In the genomic region with DNA sequence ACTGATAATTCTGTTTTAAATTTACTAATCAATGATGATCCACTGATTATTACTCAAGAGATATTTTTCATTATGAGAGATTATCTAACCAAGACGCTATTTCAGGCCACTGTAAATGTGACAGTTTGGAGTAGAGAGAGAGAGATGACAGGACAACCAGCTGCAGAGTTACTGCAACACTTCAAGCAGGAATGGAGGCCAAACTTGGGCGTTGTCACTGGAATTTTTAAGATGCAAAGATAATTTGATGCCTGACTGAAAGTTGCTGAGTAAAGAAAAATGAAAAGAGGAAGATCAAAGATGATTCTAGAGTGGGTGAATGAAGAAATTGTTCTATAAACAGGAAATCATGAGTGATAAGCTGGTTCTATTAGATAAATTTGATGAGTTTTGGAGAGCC, we compare ENCODE assay signal across 16 cellular contexts.
"Had no signal": no experiment of that assay in that cellular context is flagged by ENCODE, and none has a peak within 500 bp of the region (broad histone marks: within the 10 kb centered on the region; RNA-seq: fewer than 3 reads in every experiment).

No MANE protein-coding gene starts in this region.

- H3K4me1 ChIP-seq: esophagus muscularis mucosa, foreskin keratinocyte, gastroesophageal sphincter, heart left ventricle, left lung, lower lobe of right lung had no signal

- H3K4me3 ChIP-seq: coronary artery, dorsolateral prefrontal cortex, esophagus muscularis mucosa, gastroesophageal sphincter, heart left ventricle, left lung, lower lobe of right lung, mucosa of descending colon had no signal

- H3K9me3 ChIP-seq: esophagus muscularis mucosa, gastroesophageal sphincter, left lung, lower lobe of right lung, mucosa of descending colon had no signal

- ATAC-seq: foreskin keratinocyte, gastroesophageal sphincter, heart left ventricle, left cardiac atrium, left lung, left ventricle myocardium superior, lower lobe of right lung, mucosa of descending colon had no signal

- DNase-seq: dermis blood vessel endothelial cell; dorsolateral prefrontal cortex; effector CD4-positive, alpha-beta T cell; effector memory CD4-positive, alpha-beta T cell; foreskin keratinocyte; heart left ventricle; hippocampal formation; left cardiac atrium; left lung; left ventricle myocardium superior; lower lobe of right lung; mesenchymal stem cell; mucosa of descending colon had no signal

- H3K36me3 ChIP-seq: esophagus muscularis mucosa, gastroesophageal sphincter, heart left ventricle, left lung, lower lobe of right lung had no signal

- H3K27ac ChIP-seq: coronary artery, dorsolateral prefrontal cortex, esophagus muscularis mucosa, foreskin keratinocyte, gastroesophageal sphincter, heart left ventricle, left lung, lower lobe of right lung had no signal

- H3K27me3 ChIP-seq: dorsolateral prefrontal cortex, esophagus muscularis mucosa, foreskin keratinocyte, gastroesophageal sphincter, heart left ventricle, left lung had no signal
